Comparison of ENCODE assay signal across 8 cellular contexts in genomic region chr2:196170202-196170680, GRCh38. TPM values are rescaled to one million over a fixed set of nuclear protein-coding genes. Genes with fewer than 3 reads are reported as not detected.
DNase-seq lines count a peak whose midpoint lies in the region; ATAC-seq and TF ChIP-seq lines count a peak whose summit lies in the region.

No MANE protein-coding gene starts in this region.

- H3K79me2 ChIP-seq in GM23338 (replicated peaks; ENCODE audit: insufficient read depth), result peaks cover 47% of the 10 kb centered on the region

- H3K9me2 ChIP-seq in GM23338 (ENCODE audit: insufficient read depth), result no peaks in the 10 kb centered on the region

- no peaks in the 10 kb centered on the region for H3K36me3 ChIP-seq in GM23338 (ENCODE audit: insufficient read depth)
- H3K36me3 ChIP-seq in WERI-Rb-1, result peaks cover 3% of the 10 kb centered on the region; the same call in 1 of the 2 replicates

- H3K27ac Mint-ChIP-seq in GM23338 (no peak overlapping the region), naive B cell (peak overlapping the region; percentile 93 to 100 (median 98))

- H3K36me3 Mint-ChIP-seq in GM23338 (ENCODE audit: low read depth) (no peaks in the 10 kb centered on the region), naive B cell (peaks cover 22 to 26% of the 10 kb centered on the region in 2 donors)

- 0 out of 2 replicates have a peak, but pooled peaks cover 5% of the 10 kb centered on the region for H4K20me1 ChIP-seq in GM23338 (replicated peaks; ENCODE audit: insufficient read depth)

- H3K9me3 ChIP-seq in WERI-Rb-1 (ENCODE audit: severe bottlenecking), result no peaks in the 10 kb centered on the region

- peaks cover 27% of the 10 kb centered on the region for H3K27me3 ChIP-seq in GM23338 (ENCODE audit: insufficient read depth)
- H3K27me3 ChIP-seq in WERI-Rb-1 (ENCODE audit: insufficient read depth, low read depth, severe bottlenecking), result no peaks in the 10 kb centered on the region

- H3K27me3 Mint-ChIP-seq in GM23338 (ENCODE audit: insufficient read depth, low read depth, poor library complexity) (no peaks in the 10 kb centered on the region), naive B cell (no peaks in the 10 kb centered on the region)

- H3K9me3 Mint-ChIP-seq in GM23338, result no peaks in the 10 kb centered on the region
- no peaks in the 10 kb centered on the region for H3K9me3 Mint-ChIP-seq in naive B cell

- H3K27ac ChIP-seq in GM23338 (ENCODE audit: low read depth), result no peak overlapping the region
- H3K27ac ChIP-seq in WERI-Rb-1, result no peak overlapping the region

- H3K4me3 Mint-ChIP-seq in GM23338 (peak overlapping the region; percentile 88), naive B cell (peak overlapping the region; percentile 94 to 99 (median 98))

- H3K4me1 Mint-ChIP-seq in GM23338, result peaks cover 36% of the 10 kb centered on the region
- peaks cover 48 to 54% (median 52%) of the 10 kb centered on the region in 3 donors for H3K4me1 Mint-ChIP-seq in naive B cell

- ATAC-seq in GM23338, result no peak
- ATAC-seq in naive B cell (ENCODE audit: low read depth in 2 of 2), result peak; percentile 17 to 24
- ATAC-seq in GM19023 (IDR thresholded peaks at IDR 0.05; ENCODE audit: unreplicated experiment), result no peak

- H3K4me2 ChIP-seq in GM23338, result peak overlapping the region; percentile 93

- H3F3A ChIP-seq in GM23338 (replicated peaks; ENCODE audit: low read depth), result no peaks in the 10 kb centered on the region

- peak; percentile 57 for DNase-seq in Daoy (ENCODE audit: low read depth)
- peak; percentile 20 for DNase-seq in GM23338 (ENCODE audit: low spot score)
- peak; percentile 32 for DNase-seq in NCI-H1092 treated with DMSO at 0.1 percent for 48 hours (lab: John Stamatoyannopoulos, UW)
- no peak for DNase-seq in WERI-Rb-1
- DNase-seq in epithelial cell of proximal tubule (ENCODE audit: low read depth), result peak; percentile 32
- peak; percentile 51 for DNase-seq in naive B cell
- DNase-seq in NK-92 (lab: John Stamatoyannopoulos, UW; ENCODE audit: unreplicated experiment), result no peak

- peaks cover 50% of the 10 kb centered on the region for H3K4me1 ChIP-seq in GM23338 (ENCODE audit: insufficient read depth)

- H3K4me3 ChIP-seq in GM23338, result peak overlapping the region; percentile 89
- H3K4me3 ChIP-seq in WERI-Rb-1 (ENCODE audit: low read depth, low read length), result peak overlapping the region; percentile 97
- peak overlapping the region; percentile 93 for H3K4me3 ChIP-seq in epithelial cell of proximal tubule (ENCODE audit: low read depth, low read length)

- peak overlapping the region; percentile 39; the same call in 1 of the 2 replicates for H2AFZ ChIP-seq in GM23338

- TF ChIP-seq CTCF in GM23338 (conservative IDR thresholded peaks at IDR 0.05; ENCODE audit: low read depth in 2 of 2) (no peak), WERI-Rb-1 (IDR thresholded peaks at IDR 0.05; ENCODE audit: low read depth, low read length) (no peak), epithelial cell of proximal tubule (conservative IDR thresholded peaks at IDR 0.05; ENCODE audit: low read depth, low read length) (no peak)

TF ChIP-seq in GM23338, 12 proteins besides CTCF, POLR2A, EP300 and RAD21 (continues in another document):
- TF ChIP-seq NANOG (IDR thresholded peaks at IDR 0.05; ENCODE audit: borderline replicate concordance) (no peak), EZH2phosphoT487 (IDR thresholded peaks at IDR 0.05; ENCODE audit: unreplicated experiment) (no peak), ZNF331 (CRISPR knock-in tag; IDR thresholded peaks at IDR 0.05; ENCODE audit: low read depth) (no peak), ZNF462 (CRISPR knock-in tag; IDR thresholded peaks at IDR 0.05) (no peak), STAT1 (IDR thresholded peaks at IDR 0.05; ENCODE audit: unreplicated experiment) (no peak), JUNB (IDR thresholded peaks at IDR 0.05; ENCODE audit: unreplicated experiment) (no peak), ZNF114 (CRISPR knock-in tag; IDR thresholded peaks at IDR 0.05) (no peak), CREB1 (CRISPR knock-in tag; IDR thresholded peaks at IDR 0.05; ENCODE audit: low read depth) (no peak)
- TF ChIP-seq, protein P1, sequence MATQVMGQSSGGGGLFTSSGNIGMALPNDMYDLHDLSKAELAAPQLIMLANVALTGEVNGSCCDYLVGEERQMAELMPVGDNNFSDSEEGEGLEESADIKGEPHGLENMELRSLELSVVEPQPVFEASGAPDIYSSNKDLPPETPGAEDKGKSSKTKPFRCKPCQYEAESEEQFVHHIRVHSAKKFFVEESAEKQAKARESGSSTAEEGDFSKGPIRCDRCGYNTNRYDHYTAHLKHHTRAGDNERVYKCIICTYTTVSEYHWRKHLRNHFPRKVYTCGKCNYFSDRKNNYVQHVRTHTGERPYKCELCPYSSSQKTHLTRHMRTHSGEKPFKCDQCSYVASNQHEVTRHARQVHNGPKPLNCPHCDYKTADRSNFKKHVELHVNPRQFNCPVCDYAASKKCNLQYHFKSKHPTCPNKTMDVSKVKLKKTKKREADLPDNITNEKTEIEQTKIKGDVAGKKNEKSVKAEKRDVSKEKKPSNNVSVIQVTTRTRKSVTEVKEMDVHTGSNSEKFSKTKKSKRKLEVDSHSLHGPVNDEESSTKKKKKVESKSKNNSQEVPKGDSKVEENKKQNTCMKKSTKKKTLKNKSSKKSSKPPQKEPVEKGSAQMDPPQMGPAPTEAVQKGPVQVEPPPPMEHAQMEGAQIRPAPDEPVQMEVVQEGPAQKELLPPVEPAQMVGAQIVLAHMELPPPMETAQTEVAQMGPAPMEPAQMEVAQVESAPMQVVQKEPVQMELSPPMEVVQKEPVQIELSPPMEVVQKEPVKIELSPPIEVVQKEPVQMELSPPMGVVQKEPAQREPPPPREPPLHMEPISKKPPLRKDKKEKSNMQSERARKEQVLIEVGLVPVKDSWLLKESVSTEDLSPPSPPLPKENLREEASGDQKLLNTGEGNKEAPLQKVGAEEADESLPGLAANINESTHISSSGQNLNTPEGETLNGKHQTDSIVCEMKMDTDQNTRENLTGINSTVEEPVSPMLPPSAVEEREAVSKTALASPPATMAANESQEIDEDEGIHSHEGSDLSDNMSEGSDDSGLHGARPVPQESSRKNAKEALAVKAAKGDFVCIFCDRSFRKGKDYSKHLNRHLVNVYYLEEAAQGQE (IDR thresholded peaks at IDR 0.05; ENCODE audit: unreplicated experiment), result no peak

RNA-seq across cellular contexts. Expression of gene STK17B, which starts 1.1 kb away (rescaled TPM):
- total RNA-seq in Daoy (2014; rRNA removed; shearing (Covaris generic)), result 43.4 and 47.7 TPM in 2 replicates
- total RNA-seq in GM23338 (2014; rRNA removed; shearing (Covaris generic)), result 12.8 and 13.7 TPM in 2 replicates
- polyA plus RNA-seq in GM23338 (2016; fragmentation: Nextera tagmentation; extraction: Ambion mirVana) (4.3 and 5.7 TPM in 2 replicates), naive B cell (ENCODE audit: low read depth in 6 of 6) (100 to 1,000 TPM in 5 of 6 donors, 10 to 100 TPM in 1; 90.2 to 162 (median 118) TPM)
- total RNA-seq in epithelial cell of proximal tubule, result 15.7 and 15.8 TPM in 2 replicates

Comparison
In these comparisons a context has a peak if more than half of its experiments do, and no peak if none do; other contexts are left out.
1. DNase-seq: peak in Daoy (single experiment), GM23338 (single experiment), NCI-H1092 treated with DMSO at 0.1 percent for 48 hours (single experiment), epithelial cell of proximal tubule (single experiment) and naive B cell (single experiment); none in WERI-Rb-1 (single experiment) and NK-92 (single experiment).
2. ATAC-seq: peak in naive B cell (2 of 2); none in GM23338 (single experiment) and GM19023 (single experiment).
3. Peak in every context shown above with its lines, with median percentiles within 50 percentile points of each other: H3K4me3 ChIP-seq.